In the genomic region with DNA sequence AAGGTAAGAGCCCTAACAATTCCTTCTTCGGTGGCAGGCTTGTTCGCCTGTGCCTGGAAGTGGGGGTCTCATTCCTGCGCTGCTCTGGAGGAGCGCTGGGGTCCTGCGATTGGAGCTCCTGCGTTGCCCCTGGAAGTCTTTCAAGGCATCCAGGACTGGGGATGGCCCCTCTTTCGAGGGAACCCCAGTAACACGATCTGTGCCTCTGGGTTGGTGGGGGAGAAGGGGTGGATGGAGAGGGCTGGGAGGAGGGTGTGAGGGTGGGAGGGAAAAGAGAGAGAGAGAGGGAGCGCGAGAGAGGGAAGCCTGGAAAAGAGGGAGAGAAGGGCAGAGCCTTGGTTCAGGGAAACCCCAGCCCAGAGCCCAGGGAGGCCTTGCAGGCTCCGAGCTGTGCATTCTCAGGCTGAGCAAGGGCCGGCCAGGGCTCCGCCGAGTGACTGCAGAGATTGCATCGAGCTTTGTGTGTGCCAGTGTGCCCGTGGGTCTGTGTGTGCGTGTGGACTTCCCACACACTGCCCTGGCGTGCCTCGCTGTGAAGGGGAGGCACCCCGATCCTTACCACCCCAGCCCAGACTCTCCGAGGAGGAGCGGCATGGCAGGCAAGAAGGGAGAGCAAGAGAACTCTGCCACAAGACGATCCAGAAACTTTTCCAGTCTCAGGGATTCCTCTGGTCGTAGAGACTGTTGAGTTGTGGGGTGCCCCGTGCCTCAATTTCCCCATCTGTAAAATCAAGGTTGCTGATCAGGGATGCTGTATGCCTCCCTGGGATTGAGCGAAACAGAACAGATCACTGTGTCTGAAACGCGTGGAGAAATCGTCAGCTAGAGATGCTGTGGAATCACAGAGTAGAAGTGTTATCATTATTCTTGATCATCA, we compare ENCODE assay signal across 8 cellular contexts. TPM values are rescaled to one million over a fixed set of nuclear protein-coding genes. Genes with fewer than 3 reads are reported as not detected.
DNase-seq lines count a peak whose midpoint lies in the region; ATAC-seq and TF ChIP-seq lines count a peak whose summit lies in the region.

No MANE protein-coding gene starts in this region.

- H3K4me3 ChIP-seq in LNCaP clone FGC (ENCODE audit: low read depth, low read length): peak overlapping the region; percentile 63

- H3K4me1 Mint-ChIP-seq in Calu3 (ENCODE audit: low read depth, unreplicated experiment): peaks cover 41% of the 10 kb centered on the region
- peaks cover 62% of the 10 kb centered on the region for H3K4me1 Mint-ChIP-seq in activated naive CD8-positive, alpha-beta T cell treated with anti-CD3 and anti-CD28 coated beads for 36 hours

- peak; percentile 45 for DNase-seq in Calu3
- DNase-seq in LNCaP clone FGC (ENCODE audit: low read depth): no peak
- peak; percentile 45 for DNase-seq in activated naive CD8-positive, alpha-beta T cell treated with anti-CD3 and anti-CD28 coated beads for 36 hours
- DNase-seq in hippocampal formation (lab: John Stamatoyannopoulos, UW): peak; percentile 68
- peak; percentile 72 for DNase-seq in sciatic nerve (ENCODE audit: low spot score)
- DNase-seq in SK-N-DZ (ENCODE audit: low spot score): no peak

- intact Hi-C loops in Calu3 (cut with micrococcal nuclease; ENCODE audit: unreplicated experiment): loop anchor here (1.0 to 5.0 kb wide), 3 partner anchors 27 to 61 kb away; no protein-coding TSS in a partner anchor
- intact Hi-C loops in sciatic nerve (cut with DNase I): loop anchor here (5.0 kb wide), 1 partner anchor 55 kb away; no protein-coding TSS in a partner anchor

- no peak overlapping the region for H3K27ac Mint-ChIP-seq in Calu3 (ENCODE audit: unreplicated experiment)
- H3K27ac Mint-ChIP-seq in activated naive CD8-positive, alpha-beta T cell treated with anti-CD3 and anti-CD28 coated beads for 36 hours: no peak overlapping the region

- BruUV-seq in Calu3 (replicated peaks; lab: Mats Ljungman, UMichigan): TSS peak; percentile 17

- CTCF ChIA-PET in Calu3 (lab: Charles Lee): interaction anchor here (0.6 to 2.5 kb wide), 14 partner anchors 16 to 201 kb away, joined by 3 to 9 read pairs (median 3); no protein-coding TSS in a partner anchor

- ATAC-seq in sciatic nerve (peak; percentile 82), HG03457 (IDR thresholded peaks at IDR 0.05; ENCODE audit: unreplicated experiment) (no peak), HG02798 (IDR thresholded peaks at IDR 0.05; ENCODE audit: poor library complexity, unreplicated experiment) (no peak)

- no peak overlapping the region for H3K4me3 Mint-ChIP-seq in Calu3 (ENCODE audit: low read depth, unreplicated experiment)
- H3K4me3 Mint-ChIP-seq in activated naive CD8-positive, alpha-beta T cell treated with anti-CD3 and anti-CD28 coated beads for 36 hours: no peak overlapping the region

- H3K27me3 Mint-ChIP-seq in Calu3 (ENCODE audit: unreplicated experiment): no peaks in the 10 kb centered on the region
- no peaks in the 10 kb centered on the region for H3K27me3 Mint-ChIP-seq in activated naive CD8-positive, alpha-beta T cell treated with anti-CD3 and anti-CD28 coated beads for 36 hours

- H3K36me3 Mint-ChIP-seq in Calu3 (ENCODE audit: insufficient read depth, unreplicated experiment): no peaks in the 10 kb centered on the region
- H3K36me3 Mint-ChIP-seq in activated naive CD8-positive, alpha-beta T cell treated with anti-CD3 and anti-CD28 coated beads for 36 hours: peaks cover 13% of the 10 kb centered on the region

- H3K9me3 Mint-ChIP-seq in Calu3 (ENCODE audit: low read depth, unreplicated experiment): no peaks in the 10 kb centered on the region
- H3K9me3 Mint-ChIP-seq in activated naive CD8-positive, alpha-beta T cell treated with anti-CD3 and anti-CD28 coated beads for 36 hours: peaks cover 9% of the 10 kb centered on the region

- TF ChIP-seq CTCF in Calu3 (IDR thresholded peaks at IDR 0.05; ENCODE audit: unreplicated experiment) (no peak), LNCaP clone FGC (IDR thresholded peaks at IDR 0.05; ENCODE audit: control insufficient read depth, extremely low read depth, insufficient read depth) (no peak)

RNA-seq across cellular contexts. Expression of gene BCL9, which starts 0.6 kb away (rescaled TPM):
- total RNA-seq in Calu3 (2022): 24.4 and 25.5 TPM in 2 replicates
- 10 to 100 TPM; 32.2 to 32.8 TPM for total RNA-seq in activated naive CD8-positive, alpha-beta T cell treated with anti-CD3 and anti-CD28 coated beads for 36 hours
- total RNA-seq in sciatic nerve: 21.1 TPM
- 10.5 and 10.8 TPM in 2 replicates for polyA plus RNA-seq in SK-N-DZ (2014; cell fraction: cytosol; rRNA removed)
- polyA plus RNA-seq in SK-N-DZ (2014; cell fraction: nucleus; rRNA removed): 6.8 and 16.2 TPM in 2 replicates

Comparison
In these comparisons a context has a peak if more than half of its experiments do, and no peak if none do; other contexts are left out.
1. DNase-seq: peak in Calu3 (single experiment), activated naive CD8-positive, alpha-beta T cell treated with anti-CD3 and anti-CD28 coated beads for 36 hours (single experiment), hippocampal formation (2 of 2) and sciatic nerve (single experiment); none in LNCaP clone FGC (single experiment) and SK-N-DZ (single experiment).